1 cellular context compared by ENCODE assay signal in the genomic region with DNA sequence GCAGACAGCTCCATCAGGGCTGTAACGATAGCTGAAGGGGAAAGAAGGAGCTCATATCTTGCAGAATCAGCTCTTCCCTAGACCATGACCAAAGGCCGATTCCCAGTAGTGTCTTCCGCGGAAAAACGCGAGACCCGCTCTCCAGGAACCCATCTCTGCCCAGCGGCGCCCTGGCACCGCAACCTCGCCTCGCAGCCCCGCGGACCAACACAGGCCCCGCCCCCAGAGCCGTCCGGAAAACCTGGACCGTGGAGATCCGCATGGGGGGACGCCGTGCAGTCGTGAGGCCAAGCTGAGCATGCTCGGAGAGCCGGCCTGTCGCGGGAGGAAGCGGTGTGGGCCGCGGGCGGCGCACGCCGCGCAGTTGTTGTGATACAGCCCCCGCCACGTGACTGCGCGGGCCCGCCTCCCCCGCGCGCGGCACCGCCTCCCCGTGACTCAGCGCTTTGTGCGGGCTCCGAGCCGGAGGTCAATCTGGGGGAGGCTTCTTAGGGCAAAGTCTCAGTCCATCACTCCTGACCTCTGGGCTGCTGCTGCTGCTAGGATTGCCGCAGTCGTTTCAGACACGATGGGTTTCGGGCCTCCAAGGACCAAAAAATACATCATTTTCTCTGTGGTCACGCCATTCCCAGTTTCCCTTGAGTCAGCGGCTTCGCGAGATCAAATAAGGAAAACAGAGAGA.
A peak's percentile ranks its signal among the peaks of the same experiment; 100 is the strongest.
TF ChIP-seq lines count a peak whose summit lies in the region.

No MANE protein-coding gene starts in this region.

TF ChIP-seq in HepG2, 621 proteins besides CTCF, POLR2A, EP300 and RAD21 (continued from another document and continues in another):
- TF ChIP-seq AKNA (CRISPR knock-in tag; IDR thresholded peaks at IDR 0.05; ENCODE audit: borderline replicate concordance) (peak; percentile 72; the same call in 1 of the 2 replicates), RNF2 (conservative IDR thresholded peaks at IDR 0.05; ENCODE audit: low read depth) (peak; percentile 94), HNRNPL (IDR thresholded peaks at IDR 0.05; ENCODE audit: low read depth, low read length) (peak; percentile 97), ZNF136 (CRISPR knock-in tag; IDR thresholded peaks at IDR 0.05; ENCODE audit: low read depth) (peak; percentile 96; the same call in 1 of the 2 replicates), NFRKB (IDR thresholded peaks at IDR 0.05) (no peak), ZNF143 (CRISPR knock-in tag; IDR thresholded peaks at IDR 0.05) (peak; percentile 68), NFE2L2 (IDR thresholded peaks at IDR 0.05; ENCODE audit: low read length) (peak; percentile 100), ZFP62 (CRISPR knock-in tag; IDR thresholded peaks at IDR 0.05) (no peak), DR1 (CRISPR knock-in tag; IDR thresholded peaks at IDR 0.05) (peak; percentile 62; the same call in 1 of the 2 replicates), HIVEP1 (CRISPR knock-in tag; IDR thresholded peaks at IDR 0.05) (peak; percentile 73; the same call in 1 of the 2 replicates), MEIS1 (CRISPR knock-in tag; IDR thresholded peaks at IDR 0.05; ENCODE audit: borderline replicate concordance) (peak; percentile 98), HNRNPUL1 (IDR thresholded peaks at IDR 0.05; ENCODE audit: low read depth, low read length) (peak; percentile 86; the same call in 1 of the 2 replicates), JUN (CRISPR knock-in tag; IDR thresholded peaks at IDR 0.05) (peak; percentile 81), ZNF556 (CRISPR knock-in tag; IDR thresholded peaks at IDR 0.05; ENCODE audit: borderline replicate concordance) (peak; percentile 97), HMG20A (CRISPR knock-in tag; IDR thresholded peaks at IDR 0.05; ENCODE audit: borderline replicate concordance) (peak; percentile 78; the same call in 1 of the 2 replicates), MXD4 (CRISPR knock-in tag; IDR thresholded peaks at IDR 0.05) (peak; percentile 97), FIP1L1 (IDR thresholded peaks at IDR 0.05; ENCODE audit: borderline replicate concordance, insufficient read depth, low read depth, low read length) (peak; percentile 85; the same call in 1 of the 2 replicates), ZNF704 (CRISPR knock-in tag; IDR thresholded peaks at IDR 0.05; ENCODE audit: borderline replicate concordance) (peak; percentile 97; the same call in 1 of the 2 replicates), EHMT2 (IDR thresholded peaks at IDR 0.05; ENCODE audit: borderline replicate concordance, low read depth, low read length) (no peak), ZNF550 (CRISPR knock-in tag; IDR thresholded peaks at IDR 0.05; ENCODE audit: borderline replicate concordance) (0 out of 2 replicates have a peak, but pooled peaks have one; percentile 49), ZNF792 (CRISPR knock-in tag; IDR thresholded peaks at IDR 0.05) (peak; percentile 71; the same call in 1 of the 2 replicates), PRDM15 (CRISPR knock-in tag; IDR thresholded peaks at IDR 0.05) (peak; percentile 100), ZNF782 (CRISPR knock-in tag; IDR thresholded peaks at IDR 0.05; ENCODE audit: borderline replicate concordance) (peak; percentile 84; the same call in 1 of the 2 replicates), ATF6 (CRISPR knock-in tag; conservative IDR thresholded peaks at IDR 0.05) (no peak)
- TF ChIP-seq, protein P1, sequence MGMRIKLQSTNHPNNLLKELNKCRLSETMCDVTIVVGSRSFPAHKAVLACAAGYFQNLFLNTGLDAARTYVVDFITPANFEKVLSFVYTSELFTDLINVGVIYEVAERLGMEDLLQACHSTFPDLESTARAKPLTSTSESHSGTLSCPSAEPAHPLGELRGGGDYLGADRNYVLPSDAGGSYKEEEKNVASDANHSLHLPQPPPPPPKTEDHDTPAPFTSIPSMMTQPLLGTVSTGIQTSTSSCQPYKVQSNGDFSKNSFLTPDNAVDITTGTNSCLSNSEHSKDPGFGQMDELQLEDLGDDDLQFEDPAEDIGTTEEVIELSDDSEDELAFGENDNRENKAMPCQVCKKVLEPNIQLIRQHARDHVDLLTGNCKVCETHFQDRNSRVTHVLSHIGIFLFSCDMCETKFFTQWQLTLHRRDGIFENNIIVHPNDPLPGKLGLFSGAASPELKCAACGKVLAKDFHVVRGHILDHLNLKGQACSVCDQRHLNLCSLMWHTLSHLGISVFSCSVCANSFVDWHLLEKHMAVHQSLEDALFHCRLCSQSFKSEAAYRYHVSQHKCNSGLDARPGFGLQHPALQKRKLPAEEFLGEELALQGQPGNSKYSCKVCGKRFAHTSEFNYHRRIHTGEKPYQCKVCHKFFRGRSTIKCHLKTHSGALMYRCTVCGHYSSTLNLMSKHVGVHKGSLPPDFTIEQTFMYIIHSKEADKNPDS (CRISPR knock-in tag; IDR thresholded peaks at IDR 0.05), result no peak
- TF ChIP-seq, protein P2, sequence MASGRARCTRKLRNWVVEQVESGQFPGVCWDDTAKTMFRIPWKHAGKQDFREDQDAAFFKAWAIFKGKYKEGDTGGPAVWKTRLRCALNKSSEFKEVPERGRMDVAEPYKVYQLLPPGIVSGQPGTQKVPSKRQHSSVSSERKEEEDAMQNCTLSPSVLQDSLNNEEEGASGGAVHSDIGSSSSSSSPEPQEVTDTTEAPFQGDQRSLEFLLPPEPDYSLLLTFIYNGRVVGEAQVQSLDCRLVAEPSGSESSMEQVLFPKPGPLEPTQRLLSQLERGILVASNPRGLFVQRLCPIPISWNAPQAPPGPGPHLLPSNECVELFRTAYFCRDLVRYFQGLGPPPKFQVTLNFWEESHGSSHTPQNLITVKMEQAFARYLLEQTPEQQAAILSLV (CRISPR knock-in tag; IDR thresholded peaks at IDR 0.05; ENCODE audit: borderline replicate concordance), result peak; percentile 98
- TF ChIP-seq, protein P3, sequence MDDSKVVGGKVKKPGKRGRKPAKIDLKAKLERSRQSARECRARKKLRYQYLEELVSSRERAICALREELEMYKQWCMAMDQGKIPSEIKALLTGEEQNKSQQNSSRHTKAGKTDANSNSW (CRISPR knock-in tag; IDR thresholded peaks at IDR 0.05; ENCODE audit: borderline replicate concordance), result peak; percentile 86; the same call in 1 of the 2 replicates
- TF ChIP-seq, protein P4, sequence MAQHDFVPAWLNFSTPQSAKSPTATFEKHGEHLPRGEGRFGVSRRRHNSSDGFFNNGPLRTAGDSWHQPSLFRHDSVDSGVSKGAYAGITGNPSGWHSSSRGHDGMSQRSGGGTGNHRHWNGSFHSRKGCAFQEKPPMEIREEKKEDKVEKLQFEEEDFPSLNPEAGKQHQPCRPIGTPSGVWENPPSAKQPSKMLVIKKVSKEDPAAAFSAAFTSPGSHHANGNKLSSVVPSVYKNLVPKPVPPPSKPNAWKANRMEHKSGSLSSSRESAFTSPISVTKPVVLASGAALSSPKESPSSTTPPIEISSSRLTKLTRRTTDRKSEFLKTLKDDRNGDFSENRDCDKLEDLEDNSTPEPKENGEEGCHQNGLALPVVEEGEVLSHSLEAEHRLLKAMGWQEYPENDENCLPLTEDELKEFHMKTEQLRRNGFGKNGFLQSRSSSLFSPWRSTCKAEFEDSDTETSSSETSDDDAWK (CRISPR knock-in tag; IDR thresholded peaks at IDR 0.05), result no peak
- TF ChIP-seq, protein P5, sequence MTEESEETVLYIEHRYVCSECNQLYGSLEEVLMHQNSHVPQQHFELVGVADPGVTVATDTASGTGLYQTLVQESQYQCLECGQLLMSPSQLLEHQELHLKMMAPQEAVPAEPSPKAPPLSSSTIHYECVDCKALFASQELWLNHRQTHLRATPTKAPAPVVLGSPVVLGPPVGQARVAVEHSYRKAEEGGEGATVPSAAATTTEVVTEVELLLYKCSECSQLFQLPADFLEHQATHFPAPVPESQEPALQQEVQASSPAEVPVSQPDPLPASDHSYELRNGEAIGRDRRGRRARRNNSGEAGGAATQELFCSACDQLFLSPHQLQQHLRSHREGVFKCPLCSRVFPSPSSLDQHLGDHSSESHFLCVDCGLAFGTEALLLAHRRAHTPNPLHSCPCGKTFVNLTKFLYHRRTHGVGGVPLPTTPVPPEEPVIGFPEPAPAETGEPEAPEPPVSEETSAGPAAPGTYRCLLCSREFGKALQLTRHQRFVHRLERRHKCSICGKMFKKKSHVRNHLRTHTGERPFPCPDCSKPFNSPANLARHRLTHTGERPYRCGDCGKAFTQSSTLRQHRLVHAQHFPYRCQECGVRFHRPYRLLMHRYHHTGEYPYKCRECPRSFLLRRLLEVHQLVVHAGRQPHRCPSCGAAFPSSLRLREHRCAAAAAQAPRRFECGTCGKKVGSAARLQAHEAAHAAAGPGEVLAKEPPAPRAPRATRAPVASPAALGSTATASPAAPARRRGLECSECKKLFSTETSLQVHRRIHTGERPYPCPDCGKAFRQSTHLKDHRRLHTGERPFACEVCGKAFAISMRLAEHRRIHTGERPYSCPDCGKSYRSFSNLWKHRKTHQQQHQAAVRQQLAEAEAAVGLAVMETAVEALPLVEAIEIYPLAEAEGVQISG (CRISPR knock-in tag; IDR thresholded peaks at IDR 0.05), result peak; percentile 93
- TF ChIP-seq, protein P6, sequence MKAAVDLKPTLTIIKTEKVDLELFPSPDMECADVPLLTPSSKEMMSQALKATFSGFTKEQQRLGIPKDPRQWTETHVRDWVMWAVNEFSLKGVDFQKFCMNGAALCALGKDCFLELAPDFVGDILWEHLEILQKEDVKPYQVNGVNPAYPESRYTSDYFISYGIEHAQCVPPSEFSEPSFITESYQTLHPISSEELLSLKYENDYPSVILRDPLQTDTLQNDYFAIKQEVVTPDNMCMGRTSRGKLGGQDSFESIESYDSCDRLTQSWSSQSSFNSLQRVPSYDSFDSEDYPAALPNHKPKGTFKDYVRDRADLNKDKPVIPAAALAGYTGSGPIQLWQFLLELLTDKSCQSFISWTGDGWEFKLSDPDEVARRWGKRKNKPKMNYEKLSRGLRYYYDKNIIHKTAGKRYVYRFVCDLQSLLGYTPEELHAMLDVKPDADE (CRISPR knock-in tag; IDR thresholded peaks at IDR 0.05), result 0 out of 2 replicates have a peak, but pooled peaks have one; percentile 53
